ENCODE assay signal across 28 cellular contexts in genomic region chr9:33209394-33209793, GRCh38. TPM values are rescaled to one million over a fixed set of nuclear protein-coding genes. Genes with fewer than 3 reads are reported as not detected.
"Had no signal": no experiment of that assay in that cellular context is flagged by ENCODE, and none has a peak within 500 bp of the region (broad histone marks: within the 10 kb centered on the region; RNA-seq: fewer than 3 reads in every experiment).

No MANE protein-coding gene starts in this region.

- H3K9me3 Mint-ChIP-seq: endodermal cell, natural killer cell, neural progenitor cell had no signal

- H3K27ac Mint-ChIP-seq: endodermal cell, natural killer cell, neural progenitor cell, progenitor cell of endocrine pancreas had no signal

- H3K4me3 Mint-ChIP-seq: endodermal cell, natural killer cell, neural progenitor cell had no signal

- H3K27me3 ChIP-seq: colonic mucosa, heart left ventricle, neural progenitor cell, ovary, upper lobe of right lung, vagina had no signal

- H3K9ac ChIP-seq: neural progenitor cell had no signal

- H3K27ac ChIP-seq: colonic mucosa, heart left ventricle, neural progenitor cell, ovary, upper lobe of right lung, vagina had no signal

- DNase-seq: colonic mucosa; effector CD4-positive, alpha-beta T cell; endodermal cell; heart left ventricle; hippocampal formation; left colon; mammary epithelial cell; mucosa of descending colon; natural killer cell; nucleus accumbens; ovary; right cardiac atrium; stimulated activated CD4-positive, alpha-beta T cell treated with anti-CD3 and anti-CD28 coated beads, Interleukin-2, amount 100 ng/mL, for 48 hours; stimulated activated naive CD4-positive, alpha-beta T cell treated with Interleukin-2 at 50 U/mL for 16 hours; upper lobe of right lung had no signal

- H3K9me3 ChIP-seq: colonic mucosa, heart left ventricle, mucosa of descending colon, ovary, upper lobe of right lung, vagina had no signal

- H3K4me3 ChIP-seq: colonic mucosa, heart left ventricle, mucosa of descending colon, neural progenitor cell, ovary, upper lobe of right lung, vagina had no signal

- H3K36me3 Mint-ChIP-seq: natural killer cell, neural progenitor cell had no signal

- H2AFZ ChIP-seq: neural progenitor cell had no signal

- ATAC-seq: heart left ventricle, natural killer cell, right cardiac atrium, upper lobe of right lung had no signal

- H3K36me3 ChIP-seq: colonic mucosa, heart left ventricle, neural progenitor cell, ovary, upper lobe of right lung, vagina had no signal

- H3K4me1 ChIP-seq: colonic mucosa, heart left ventricle, upper lobe of right lung had no signal

- H3K4me1 Mint-ChIP-seq: natural killer cell, neural progenitor cell had no signal

- H3K27me3 Mint-ChIP-seq: progenitor cell of endocrine pancreas had no signal

- H3K4me2 ChIP-seq: neural progenitor cell had no signal

RNA-seq across cellular contexts. Expression of gene SPINK4, which starts 30.6 kb away (rescaled TPM):
- total RNA-seq: dermis microvascular lymphatic vessel endothelial cell, endothelial cell of umbilical vein, fibroblast of lung, frontal cortex, glomerular endothelial cell, heart left ventricle, kidney epithelial cell, lower leg skin, mammary epithelial cell, mesenteric fat pad, myocyte, natural killer cell, ovary, progenitor cell of endocrine pancreas, right cardiac atrium, upper lobe of right lung, vagina had no signal
- polyA plus RNA-seq: endothelial cell of umbilical vein, esophagus, fibroblast of lung, heart left ventricle, mammary epithelial cell, ovary, right cardiac atrium had no signal
